Comparison of ENCODE assay signal across 8 cellular contexts in genomic region chr7:23261843-23262452, GRCh38. TPM values are rescaled to one million over a fixed set of nuclear protein-coding genes. Genes with fewer than 3 reads are reported as not detected.
DNase-seq lines count a peak whose midpoint lies in the region; ATAC-seq and TF ChIP-seq lines count a peak whose summit lies in the region.

No MANE protein-coding gene starts in this region.

- no peak overlapping the region for H3K4me3 Mint-ChIP-seq in T-cell

- no peaks in the 10 kb centered on the region for H3K9me3 Mint-ChIP-seq in T-cell

- no peaks in the 10 kb centered on the region for H3K36me3 ChIP-seq in H7 (replicated peaks; ENCODE audit: control insufficient read depth, insufficient read depth, low read length)

- peak; percentile 49 for DNase-seq in ELF-1 (ENCODE audit: low read depth, low spot score)
- peak; percentile 84 for DNase-seq in H7
- DNase-seq in NAMALWA (ENCODE audit: low spot score) = peak; percentile 90
- peak in 33 of 34 experiments; percentile 16 to 60 (median 42) for DNase-seq in T-cell
- peak in 30 of 58 donors; percentile 2 to 55 (median 14) for DNase-seq in anterior cingulate cortex (lab: John Stamatoyannopoulos, UW)
- peak in 29 of 51 donors; percentile 4 to 59 (median 16) for DNase-seq in hypothalamus (lab: John Stamatoyannopoulos, UW)
- peak; percentile 30 to 60 for DNase-seq in stimulated activated CD4-positive, alpha-beta T cell treated with anti-CD3 and anti-CD28 coated beads, Interleukin-15, amount 100 ng/mL, for 48 hours (ENCODE audit: low read depth in 2 of 2)

- H3K27me3 ChIP-seq in H7 (ENCODE audit: control insufficient read depth, insufficient read depth, low read length) = no peaks in the 10 kb centered on the region

- POLR2A ChIA-PET in T-cell (lab: Charles Lee) = no interaction called here

- no peaks in the 10 kb centered on the region for H3K4me1 Mint-ChIP-seq in T-cell

- H3K27me3 Mint-ChIP-seq in T-cell = peaks cover 16% of the 10 kb centered on the region in 2 donors

- CTCF ChIA-PET in T-cell (lab: Charles Lee) = interaction anchor here (0.6 to 4.5 kb wide), 9 partner anchors 11 to 447 kb away, joined by 3 to 41 read pairs (median 3); no protein-coding TSS in a partner anchor

- peak; percentile 75 to 86 (median 84) for ATAC-seq in T-cell (replicated peaks in 1 of 4)
- no peak for ATAC-seq in GM18505 (IDR thresholded peaks at IDR 0.05; ENCODE audit: unreplicated experiment)

- H3K4me3 ChIP-seq in H7 (ENCODE audit: insufficient read depth, low read depth, low read length) = no peak overlapping the region

- TF ChIP-seq POLR2A in GM18505 (IDR thresholded peaks at IDR 0.05; ENCODE audit: borderline replicate concordance, extremely low read depth, insufficient read depth, insufficient read length) = no peak

- no peak overlapping the region for H3K27ac Mint-ChIP-seq in T-cell

- no peaks in the 10 kb centered on the region for H3K36me3 Mint-ChIP-seq in T-cell

RNA-seq across cellular contexts. Expression of gene GPNMB, which starts 15.4 kb away (rescaled TPM):
- total RNA-seq in H7 (2014; rRNA removed; shearing (Covaris generic)) = 0.70 and 1.2 TPM in 2 replicates
- 1 to 10 TPM in 1 of 5 donors, under 1 TPM in 2, not detected in 2; 0.76 to 1.4 (median 0.82) TPM for total RNA-seq in T-cell

RNA-seq across cellular contexts. Expression of gene MALSU1, which starts 37.2 kb away (rescaled TPM):
- total RNA-seq in H7 (2014; rRNA removed; shearing (Covaris generic)) = 100 and 108 TPM in 2 replicates
- total RNA-seq in T-cell = 10 to 100 TPM; 29.0 to 39.6 (median 37.9) TPM

Comparison
In these comparisons a context has a peak if more than half of its experiments do, and no peak if none do; other contexts are left out.
1. DNase-seq: peak in every context shown above with its lines; median percentile 90 in NAMALWA; 84 in H7; 49 in ELF-1; 45 in stimulated activated CD4-positive, alpha-beta T cell treated with anti-CD3 and anti-CD28 coated beads, Interleukin-15, amount 100 ng/mL, for 48 hours; 42 in T-cell; 16 in hypothalamus; 14 in anterior cingulate cortex.